19 cellular contexts compared by ENCODE assay signal in genomic region chr12:108911915-108912314, GRCh38. TPM values are rescaled to one million over a fixed set of nuclear protein-coding genes. Genes with fewer than 3 reads are reported as not detected.
DNase-seq lines count a peak whose midpoint lies in the region; ATAC-seq and TF ChIP-seq lines count a peak whose summit lies in the region.
"Had no signal": no experiment of that assay in that cellular context is flagged by ENCODE, and none has a peak within 500 bp of the region (broad histone marks: within the 10 kb centered on the region; RNA-seq: fewer than 3 reads in every experiment).

No MANE protein-coding gene starts in this region.

- POLR2A ChIA-PET in PC-9 (lab: Charles Lee; ENCODE audit: unreplicated experiment), result interaction anchor here (0.6 kb wide), 1 partner anchor 166 kb away, joined by 3 read pairs; no protein-coding TSS in a partner anchor
- POLR2A ChIA-PET in OCI-LY7 (lab: Charles Lee), result no interaction called here

- intact Hi-C loops in PC-9 (cut with micrococcal nuclease; ENCODE audit: unreplicated experiment) (loop anchor here (1.0 to 2.0 kb wide), 2 partner anchors 39 to 79 kb away; no protein-coding TSS in a partner anchor), lower lobe of right lung (cut with DNase I) (no loop called here), OCI-LY7 (cut with micrococcal nuclease; ENCODE audit: unreplicated experiment) (no loop called here)

- no peak for ATAC-seq in lower lobe of right lung
- ATAC-seq: GM12878 had no signal

- H3K27ac Mint-ChIP-seq in type B pancreatic cell, result peak overlapping the region; percentile 92
- H3K27ac Mint-ChIP-seq in chondrocyte (ENCODE audit: unreplicated experiment), result no peak overlapping the region
- H3K27ac Mint-ChIP-seq: IgD-negative memory B cell had no signal

- H4K20me1 ChIP-seq in PC-9 (ENCODE audit: insufficient read depth) (no peaks in the 10 kb centered on the region), hepatocyte (ENCODE audit: insufficient read depth, poor library complexity, severe bottlenecking) (no peaks in the 10 kb centered on the region), OCI-LY7 (ENCODE audit: insufficient read depth, low read length) (no peaks in the 10 kb centered on the region)

- H3K4me2 ChIP-seq in PC-9, result peak overlapping the region; percentile 69
- H3K4me2 ChIP-seq in hepatocyte, result no peak overlapping the region
- H3K4me2 ChIP-seq in OCI-LY7 (ENCODE audit: low read length), result no peak overlapping the region

- H3F3A ChIP-seq in PC-9 (ENCODE audit: insufficient read depth, low read depth), result no peaks in the 10 kb centered on the region

- DNase-seq in HPDE6-E6E7 (ENCODE audit: extremely low spot score) (peak; percentile 54), PC-9 (peak; percentile 86 to 88), hepatocyte (ENCODE audit: low spot score) (peak; percentile 38), type B pancreatic cell (ENCODE audit: extremely low spot score, unreplicated experiment) (no peak), lower lobe of right lung (no peak), chondrocyte (ENCODE audit: low spot score) (no peak), OCI-LY7 (ENCODE audit: low spot score) (no peak)
- DNase-seq: COR-L47; DMS79 treated with DMSO at 0.1 percent for 48 hours; H7; NCI-H1417 treated with DMSO at 0.1 percent for 48 hours; NCI-H1930; NCI-H2171; NCI-H446; NK-92 treated with Interleukin-12 subunit alpha and Interleukin-12 subunit beta, amount 100 ng/mL, for 24 hours; OCI-M1 had no signal

- H3K27me3 ChIP-seq in PC-9 (ENCODE audit: insufficient read depth, low read depth), result no peaks in the 10 kb centered on the region
- H3K27me3 ChIP-seq in hepatocyte, result no peaks in the 10 kb centered on the region
- no peaks in the 10 kb centered on the region for H3K27me3 ChIP-seq in lower lobe of right lung (ENCODE audit: low read depth)

- H3K9me3 Mint-ChIP-seq in type B pancreatic cell, result peaks cover 11% of the 10 kb centered on the region
- H3K9me3 Mint-ChIP-seq in chondrocyte (ENCODE audit: low read depth), result no peaks in the 10 kb centered on the region

- H2AFZ ChIP-seq in PC-9, result no peak overlapping the region
- H2AFZ ChIP-seq in hepatocyte, result no peak overlapping the region
- no peak overlapping the region for H2AFZ ChIP-seq in OCI-LY7 (ENCODE audit: low read length)

- H3K4me3 ChIP-seq in PC-9 (no peak overlapping the region), hepatocyte (no peak overlapping the region), lower lobe of right lung (no peak overlapping the region), OCI-LY7 (ENCODE audit: low read depth, low read length, poor library complexity, severe bottlenecking) (no peak overlapping the region)
- H3K4me3 ChIP-seq: GM12878 had no signal

- H3K36me3 ChIP-seq in PC-9 (ENCODE audit: low read depth) (no peaks in the 10 kb centered on the region), hepatocyte (replicated peaks; ENCODE audit: insufficient read depth, low read depth) (no peaks in the 10 kb centered on the region), lower lobe of right lung (no peaks in the 10 kb centered on the region), OCI-LY7 (ENCODE audit: insufficient read depth, low read length) (no peaks in the 10 kb centered on the region)

- H3K27ac ChIP-seq in PC-9 (no peak overlapping the region), hepatocyte (no peak overlapping the region), lower lobe of right lung (no peak overlapping the region), OCI-LY7 (ENCODE audit: low read depth, low read length, poor library complexity, severe bottlenecking) (no peak overlapping the region)

- BruUV-seq in PC-9 (replicated peaks; lab: Mats Ljungman, UMichigan), result no TSS peak
- BruUV-seq in OCI-LY7 (replicated peaks; lab: Mats Ljungman, UMichigan), result no TSS peak

- WGBS in hepatocyte (ENCODE audit: low lambda C conversion rate, missing lambda C conversion rate), result 62% methylated on average over 6 of the region's 6 CpGs

- no peaks in the 10 kb centered on the region for H3K9me2 ChIP-seq in PC-9 (ENCODE audit: insufficient read depth)
- H3K9me2 ChIP-seq in hepatocyte (replicated peaks; ENCODE audit: insufficient read depth), result no peaks in the 10 kb centered on the region
- H3K9me2 ChIP-seq in OCI-LY7 (ENCODE audit: insufficient read depth, low read length), result no peaks in the 10 kb centered on the region

- H3K4me1 ChIP-seq in PC-9 (replicated peaks; ENCODE audit: insufficient read depth) (peaks cover 27% of the 10 kb centered on the region), hepatocyte (ENCODE audit: insufficient read depth) (no peaks in the 10 kb centered on the region), lower lobe of right lung (peaks cover 9% of the 10 kb centered on the region), OCI-LY7 (ENCODE audit: insufficient read depth, low read length, poor library complexity, severe bottlenecking) (no peaks in the 10 kb centered on the region)

- H3K4me1 Mint-ChIP-seq in type B pancreatic cell (ENCODE audit: unreplicated experiment) (peaks cover 11% of the 10 kb centered on the region), chondrocyte (ENCODE audit: low read depth) (peaks cover 25% of the 10 kb centered on the region)

- no peaks in the 10 kb centered on the region for H3K9me3 ChIP-seq in PC-9 (ENCODE audit: insufficient read depth, low read depth)
- no peaks in the 10 kb centered on the region for H3K9me3 ChIP-seq in hepatocyte (ENCODE audit: low read depth)
- no peaks in the 10 kb centered on the region for H3K9me3 ChIP-seq in lower lobe of right lung
- H3K9me3 ChIP-seq in OCI-LY7 (ENCODE audit: low read length), result no peaks in the 10 kb centered on the region

- H3K36me3 Mint-ChIP-seq in type B pancreatic cell (no peaks in the 10 kb centered on the region), chondrocyte (ENCODE audit: low read depth) (no peaks in the 10 kb centered on the region)

- H3K79me2 ChIP-seq in PC-9 (ENCODE audit: low read depth) (no peaks in the 10 kb centered on the region), hepatocyte (no peaks in the 10 kb centered on the region), OCI-LY7 (ENCODE audit: insufficient read depth, low read depth, low read length) (no peaks in the 10 kb centered on the region)

- H3K27me3 Mint-ChIP-seq in type B pancreatic cell (peaks cover 6% of the 10 kb centered on the region), chondrocyte (ENCODE audit: low read depth) (no peaks in the 10 kb centered on the region)

- TF ChIP-seq CTCF in PC-9 (conservative IDR thresholded peaks at IDR 0.05), result no peak
- TF ChIP-seq CTCF in hepatocyte (IDR thresholded peaks at IDR 0.05; ENCODE audit: poor library complexity), result no peak
- TF ChIP-seq CTCF in type B pancreatic cell (conservative IDR thresholded peaks at IDR 0.05), result no peak
- no peak for TF ChIP-seq CTCF in lower lobe of right lung (IDR thresholded peaks at IDR 0.05)
- TF ChIP-seq CTCF in chondrocyte (IDR thresholded peaks at IDR 0.05), result no peak
- no peak for TF ChIP-seq CTCF in OCI-LY7 (conservative IDR thresholded peaks at IDR 0.05; ENCODE audit: low read length)

- CTCF ChIA-PET in PC-9 (lab: Charles Lee) (interaction anchor here (1.4 kb wide), 1 partner anchor 74 kb away, joined by 3 read pairs; no protein-coding TSS in a partner anchor), OCI-LY7 (lab: Charles Lee; ENCODE audit: unreplicated experiment) (no interaction called here)

- H3K4me3 Mint-ChIP-seq in type B pancreatic cell (peak overlapping the region; percentile 68), chondrocyte (ENCODE audit: unreplicated experiment) (no peak overlapping the region)
- H3K4me3 Mint-ChIP-seq: IgD-negative memory B cell had no signal

RNA-seq across cellular contexts. Expression of gene DAO, which starts 32.0 kb away (rescaled TPM):
- total RNA-seq in PC-9 (2021) (not detected in 2 replicates), hepatocyte (0.90 and 2.2 TPM in 2 replicates), type B pancreatic cell (ENCODE audit: low replicate concordance) (not detected in 2 replicates), lower lobe of right lung (not detected), chondrocyte (not detected in 3 replicates), OCI-LY7 (2022) (not detected in 2 replicates)
- 0.41 and 0.88 TPM in 2 replicates for polyA plus RNA-seq in hepatocyte
- total RNA-seq in OCI-LY7 (2014; rRNA removed; shearing (Covaris generic)), result not detected in 2 replicates
- total RNA-seq: GM12878, H7, SK-MEL-5 had no signal
- polyA plus RNA-seq: IgD-negative memory B cell had no signal

RNA-seq across cellular contexts. Expression of gene SSH1, which starts 54.5 kb away (rescaled TPM):
- total RNA-seq in PC-9 (2021), result 54.5 and 62.1 TPM in 2 replicates
- 8.2 and 8.9 TPM in 2 replicates for total RNA-seq in hepatocyte
- polyA plus RNA-seq in hepatocyte, result 7.4 and 12.2 TPM in 2 replicates
- 32.2 and 33.7 TPM in 2 replicates for total RNA-seq in type B pancreatic cell (ENCODE audit: low replicate concordance)
- 45.6 TPM for total RNA-seq in lower lobe of right lung
- total RNA-seq in chondrocyte, result 125 to 138 TPM (median 127 TPM) in 3 replicates
- 5.3 and 8.0 TPM in 2 replicates for total RNA-seq in OCI-LY7 (2014; rRNA removed; shearing (Covaris generic))
- 16.6 and 17.2 TPM in 2 replicates for total RNA-seq in OCI-LY7 (2022)

Comparison
In these comparisons a context has a peak if more than half of its experiments do, and no peak if none do; other contexts are left out.
1. DNase-seq: peak in HPDE6-E6E7 (single experiment), PC-9 (2 of 2) and hepatocyte (single experiment); none in type B pancreatic cell (single experiment), lower lobe of right lung (single experiment), chondrocyte (single experiment) and OCI-LY7 (single experiment).